Comparison of ENCODE assay signal across 19 cellular contexts in the genomic region with DNA sequence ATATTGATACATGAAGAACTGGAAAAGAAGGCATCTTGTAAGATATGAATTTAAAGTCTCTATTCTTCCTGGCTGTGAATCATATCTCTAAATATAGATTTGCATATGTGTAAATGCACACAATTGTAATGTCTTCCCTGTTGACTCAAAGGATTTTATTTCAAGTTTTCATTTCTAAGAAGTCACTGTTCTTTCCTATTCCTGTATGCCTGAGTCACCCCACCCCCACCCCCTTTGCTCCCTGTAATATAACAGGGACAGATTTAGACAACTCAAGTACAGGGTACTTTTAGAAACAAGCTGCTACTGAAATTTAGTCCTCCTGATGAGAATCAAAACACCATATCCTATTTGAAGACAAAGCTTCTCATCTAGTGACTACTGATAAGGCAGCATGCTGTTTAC.
"Had no signal": no experiment of that assay in that cellular context is flagged by ENCODE, and none has a peak within 500 bp of the region (broad histone marks: within the 10 kb centered on the region; RNA-seq: fewer than 3 reads in every experiment).

No MANE protein-coding gene starts in this region.

- H3K27ac Mint-ChIP-seq: activated CD4-positive, alpha-beta T cell treated with anti-CD3 and anti-CD28 coated beads, Interleukin-2, amount 10 ng/mL, durations not matched to agents 7 days and 5 days; activated naive CD8-positive, alpha-beta T cell treated with anti-CD3 and anti-CD28 coated beads, Interleukin-2, amount 50 U/mL, for 24 hours; activated T-helper 2 cell treated with anti-CD3 and anti-CD28 coated beads, Interferon-gamma antibody, Interleukin-2, Interleukin-4, amounts not matched to agents 10 μg/mL and 5 μg/mL and 100 μg/mL, durations not matched to agents 14 hours and 24 hours and 36 hours; immature natural killer cell; naive thymus-derived CD8-positive, alpha-beta T cell; stimulated activated memory B cell treated with anti-CD40 and anti-IgM and Interleukin-4, amounts not matched to agents 10 μg/mL and 1 μg/mL and 100 μg/mL, for 72 hours had no signal

- H3K9me3 ChIP-seq: lower lobe of right lung, prostate gland, right lobe of liver, thoracic aorta had no signal

- H3K36me3 Mint-ChIP-seq: brain; immature natural killer cell; stimulated activated memory B cell treated with anti-CD40 and anti-IgM and Interleukin-4, amounts not matched to agents 10 μg/mL and 1 μg/mL and 100 μg/mL, for 72 hours had no signal

- H3K4me1 ChIP-seq: gastroesophageal sphincter, lower lobe of right lung, prostate gland, right lobe of liver had no signal

- H3K27me3 ChIP-seq: gastroesophageal sphincter, right lobe of liver had no signal

- H3K27ac ChIP-seq: coronary artery, gastroesophageal sphincter, lower lobe of right lung, prostate gland, right lobe of liver, thoracic aorta had no signal

- ATAC-seq: activated naive CD8-positive, alpha-beta T cell treated with anti-CD3 and anti-CD28 coated beads, Interleukin-2, amount 50 U/mL, for 24 hours; gastroesophageal sphincter; lower lobe of right lung; naive thymus-derived CD8-positive, alpha-beta T cell; right lobe of liver; stimulated activated memory B cell treated with anti-CD40 and anti-IgM and Interleukin-4, amounts not matched to agents 10 μg/mL and 1 μg/mL and 100 μg/mL, for 72 hours had no signal

- H3K4me1 Mint-ChIP-seq: activated CD4-positive, alpha-beta T cell treated with anti-CD3 and anti-CD28 coated beads, Interleukin-2, amount 10 ng/mL, durations not matched to agents 7 days and 5 days; central memory CD8-positive, alpha-beta T cell; immature natural killer cell; naive thymus-derived CD8-positive, alpha-beta T cell; stimulated activated memory B cell treated with anti-CD40 and anti-IgM and Interleukin-4, amounts not matched to agents 10 μg/mL and 1 μg/mL and 100 μg/mL, for 72 hours had no signal

- DNase-seq: activated CD4-positive, alpha-beta T cell treated with anti-CD3 and anti-CD28 coated beads, Interleukin-2, amount 10 ng/mL, durations not matched to agents 7 days and 5 days; activated CD4-positive, CD25-positive, alpha-beta regulatory T cell; activated naive CD4-positive, alpha-beta T cell treated with Interleukin-2 at 50 U/mL for 16 hours; activated naive CD8-positive, alpha-beta T cell treated with anti-CD3 and anti-CD28 coated beads, Interleukin-2, amount 50 U/mL, for 24 hours; activated T-cell treated with anti-CD3 and anti-CD28 coated beads for 4 hours; immature natural killer cell; lower lobe of right lung; naive thymus-derived CD8-positive, alpha-beta T cell; right lobe of liver; stimulated activated CD4-positive, alpha-beta T cell treated with anti-CD3 and anti-CD28 coated beads, Interleukin-4, amount 100 ng/mL, for 24 hours; T1000 had no signal

- H3K4me3 ChIP-seq: coronary artery, gastroesophageal sphincter, lower lobe of right lung, prostate gland, right lobe of liver, thoracic aorta had no signal

- H3K9me3 Mint-ChIP-seq: activated T-helper 2 cell treated with anti-CD3 and anti-CD28 coated beads, Interferon-gamma antibody, Interleukin-2, Interleukin-4, amounts not matched to agents 10 μg/mL and 5 μg/mL and 100 μg/mL, durations not matched to agents 14 hours and 24 hours and 36 hours had no signal

- H3K36me3 ChIP-seq: gastroesophageal sphincter, lower lobe of right lung, prostate gland, right lobe of liver, thoracic aorta had no signal

- H3K4me3 Mint-ChIP-seq: activated CD4-positive, alpha-beta T cell treated with anti-CD3 and anti-CD28 coated beads, Interleukin-2, amount 10 ng/mL, durations not matched to agents 7 days and 5 days; activated naive CD8-positive, alpha-beta T cell treated with anti-CD3 and anti-CD28 coated beads, Interleukin-2, amount 50 U/mL, for 24 hours; brain; central memory CD8-positive, alpha-beta T cell; immature natural killer cell; naive thymus-derived CD8-positive, alpha-beta T cell; stimulated activated memory B cell treated with anti-CD40 and anti-IgM and Interleukin-4, amounts not matched to agents 10 μg/mL and 1 μg/mL and 100 μg/mL, for 72 hours had no signal
